11 cellular contexts compared by ENCODE assay signal in the genomic region with DNA sequence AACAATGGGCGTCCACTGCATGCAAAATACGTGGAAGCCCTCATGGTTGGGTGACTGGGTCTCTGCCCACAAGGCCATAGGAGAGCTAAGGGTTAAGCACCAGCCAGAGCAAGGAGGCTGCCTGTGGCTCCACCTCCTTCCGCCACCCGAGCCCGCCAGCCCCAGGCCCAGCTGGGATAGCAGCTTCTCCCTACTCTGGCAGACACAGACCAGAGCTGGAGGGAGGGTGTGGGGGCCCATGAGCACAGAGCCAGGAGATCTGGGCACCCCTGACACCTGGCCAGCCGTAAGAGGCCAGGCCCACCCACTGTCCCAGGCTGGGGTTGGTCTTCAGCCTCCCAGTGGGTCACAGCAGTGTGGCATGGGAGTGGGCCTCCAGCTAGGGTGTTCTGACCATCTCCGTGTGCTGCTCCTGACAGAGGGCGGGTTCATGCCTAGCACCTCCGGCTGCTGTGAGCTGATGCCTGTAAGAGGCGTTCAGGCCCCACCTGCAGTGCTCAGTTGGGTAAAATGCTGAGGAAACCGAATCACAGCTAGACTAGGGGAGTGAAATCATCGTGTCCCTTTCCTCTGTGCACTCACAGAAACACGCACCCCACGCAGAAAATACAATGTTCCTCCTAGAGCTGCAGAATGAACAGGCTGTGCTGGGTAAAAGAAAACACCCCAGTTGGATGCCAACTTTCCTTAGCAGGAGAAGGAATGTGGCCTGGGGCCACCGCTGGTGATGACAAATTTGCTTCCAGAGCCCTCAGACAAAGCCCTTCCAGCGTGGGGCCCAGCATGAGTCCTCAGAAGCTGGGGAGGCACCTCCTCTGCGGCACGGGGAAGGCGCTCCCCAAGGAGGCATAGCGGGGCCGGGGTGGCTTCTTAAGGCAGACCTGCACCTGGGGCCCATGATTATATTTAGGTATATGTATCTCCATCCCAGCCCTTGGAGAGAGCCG. TPM values are rescaled to one million over a fixed set of nuclear protein-coding genes. Genes with fewer than 3 reads are reported as not detected.
DNase-seq lines count a peak whose midpoint lies in the region; ATAC-seq, FAIRE-seq and TF ChIP-seq lines count a peak whose summit lies in the region.
"Had no signal": no experiment of that assay in that cellular context is flagged by ENCODE, and none has a peak within 500 bp of the region (broad histone marks: within the 10 kb centered on the region; RNA-seq: fewer than 3 reads in every experiment).

No MANE protein-coding gene starts in this region.

- no peaks in the 10 kb centered on the region for H3K9me3 Mint-ChIP-seq in astrocyte (ENCODE audit: unreplicated experiment)

- no peaks in the 10 kb centered on the region for H3K9me2 ChIP-seq in Loucy (replicated peaks; ENCODE audit: low read depth, low read length)

- TF ChIP-seq CTCF in Loucy (conservative IDR thresholded peaks at IDR 0.05; ENCODE audit: low read length), result no peak
- no peak for TF ChIP-seq CTCF in astrocyte (IDR thresholded peaks at IDR 0.05; ENCODE audit: insufficient read depth, low read depth, low read length)
- TF ChIP-seq CTCF in right atrium auricular region (IDR thresholded peaks at IDR 0.05), result no peak
- TF ChIP-seq CTCF in sigmoid colon (IDR thresholded peaks at IDR 0.05), result peak in 1 of 4 experiments; percentile 7
- no peak for TF ChIP-seq CTCF in D721Med (IDR thresholded peaks at IDR 0.05; ENCODE audit: insufficient read depth, missing control alignments)

- no peaks in the 10 kb centered on the region for H3K9me3 ChIP-seq in Loucy (ENCODE audit: insufficient read depth, low read depth, low read length)
- no peaks in the 10 kb centered on the region for H3K9me3 ChIP-seq in astrocyte (ENCODE audit: insufficient read depth, low read depth, low read length)
- no peaks in the 10 kb centered on the region for H3K9me3 ChIP-seq in right atrium auricular region
- no peaks in the 10 kb centered on the region for H3K9me3 ChIP-seq in sigmoid colon
- H3K9me3 ChIP-seq: pancreas had no signal

- no peak overlapping the region for H3K4me3 Mint-ChIP-seq in astrocyte (ENCODE audit: unreplicated experiment)
- H3K4me3 Mint-ChIP-seq: activated naive CD8-positive, alpha-beta T cell had no signal

- no peak for TF ChIP-seq POLR2A in sigmoid colon (IDR thresholded peaks at IDR 0.05)

- no peaks in the 10 kb centered on the region for H3K4me1 ChIP-seq in Loucy (ENCODE audit: insufficient read depth, low read length, poor library complexity, severe bottlenecking)
- H3K4me1 ChIP-seq in astrocyte (ENCODE audit: insufficient read depth, low read length), result peaks cover 20% of the 10 kb centered on the region
- H3K4me1 ChIP-seq in right atrium auricular region, result peaks cover 0 to 18% of the 10 kb centered on the region in 2 donors
- peaks cover 0 to 18% (median 16%) of the 10 kb centered on the region in 4 donors for H3K4me1 ChIP-seq in sigmoid colon
- H3K4me1 ChIP-seq: pancreas had no signal

- H3K9ac ChIP-seq in Loucy (ENCODE audit: low read depth, low read length, poor library complexity, severe bottlenecking) (no peak overlapping the region), astrocyte (ENCODE audit: low read length) (no peak overlapping the region)

- no peak for FAIRE-seq in astrocyte (lab: Jason Lieb, UNC)
- FAIRE-seq in D721Med (lab: Jason Lieb, UNC), result no peak
- FAIRE-seq: pancreas had no signal

- intact Hi-C loops in sigmoid colon (cut with DNase I), result no loop called here

- H3K36me3 ChIP-seq in Loucy (ENCODE audit: insufficient read depth, low read length), result no peaks in the 10 kb centered on the region
- H3K36me3 ChIP-seq in astrocyte (ENCODE audit: insufficient read depth, low read length), result no peaks in the 10 kb centered on the region
- H3K36me3 ChIP-seq in right atrium auricular region, result no peaks in the 10 kb centered on the region
- no peaks in the 10 kb centered on the region for H3K36me3 ChIP-seq in sigmoid colon
- H3K36me3 ChIP-seq: pancreas had no signal

- ATAC-seq in GM21717 (IDR thresholded peaks at IDR 0.05; ENCODE audit: unreplicated experiment), result no peak
- ATAC-seq: pancreas had no signal

- DNase-seq in astrocyte (ENCODE audit: low read depth) (no peak), right atrium auricular region (ENCODE audit: low spot score) (no peak), sigmoid colon (peak; percentile 75), D721Med (ENCODE audit: insufficient read length, low spot score) (no peak)
- DNase-seq in effector CD8-positive, alpha-beta T cell (lab: John Stamatoyannopoulos, UW), result no peak
- DNase-seq in activated naive CD4-positive, alpha-beta T cell treated with Interleukin-2 at 50 U/mL for 16 hours, result no peak
- DNase-seq: activated CD4-positive, CD25-positive, alpha-beta regulatory T cell had no signal

- no peaks in the 10 kb centered on the region for H3K79me2 ChIP-seq in Loucy (ENCODE audit: insufficient read depth, low read length)
- H3K79me2 ChIP-seq in astrocyte (ENCODE audit: insufficient read depth, low read length), result no peaks in the 10 kb centered on the region

- H3K27ac Mint-ChIP-seq in astrocyte (ENCODE audit: unreplicated experiment), result no peak overlapping the region
- H3K27ac Mint-ChIP-seq: activated naive CD8-positive, alpha-beta T cell had no signal

- WGBS in sigmoid colon, 2 donors, result 64 to 82% methylated on average over 22 of the region's 22 CpGs

- TF ChIP-seq EP300 in sigmoid colon (IDR thresholded peaks at IDR 0.05), result no peak

- H3K4me1 Mint-ChIP-seq in astrocyte (ENCODE audit: low read depth, unreplicated experiment), result peaks cover 13% of the 10 kb centered on the region

- peaks cover 8% of the 10 kb centered on the region for H3K27me3 Mint-ChIP-seq in astrocyte (ENCODE audit: low read depth, unreplicated experiment)
- H3K27me3 Mint-ChIP-seq: activated naive CD8-positive, alpha-beta T cell had no signal

- H3K27ac ChIP-seq in astrocyte (ENCODE audit: low read depth, low read length) (no peak overlapping the region), right atrium auricular region (peak overlapping the region; percentile 82 to 95), sigmoid colon (peak overlapping the region; percentile 56 to 87 (median 78))
- H3K27ac ChIP-seq: pancreas had no signal

- no peaks in the 10 kb centered on the region for H3K36me3 Mint-ChIP-seq in astrocyte (ENCODE audit: low read depth, unreplicated experiment)
- H3K36me3 Mint-ChIP-seq: activated naive CD8-positive, alpha-beta T cell had no signal

- H3K27me3 ChIP-seq in Loucy (ENCODE audit: insufficient read depth, low read length, poor library complexity, severe bottlenecking) (no peaks in the 10 kb centered on the region), astrocyte (ENCODE audit: insufficient read depth, low read length) (peaks cover 2% of the 10 kb centered on the region), right atrium auricular region (no peaks in the 10 kb centered on the region), sigmoid colon (peaks cover 0 to 3% (median 0%) of the 10 kb centered on the region in 3 donors)
- H3K27me3 ChIP-seq: pancreas had no signal

- H4K20me1 ChIP-seq in Loucy (ENCODE audit: insufficient read depth, low read length, poor library complexity, severe bottlenecking), result no peaks in the 10 kb centered on the region
- H4K20me1 ChIP-seq in astrocyte (ENCODE audit: insufficient read depth, low read length), result no peaks in the 10 kb centered on the region

- H3F3A ChIP-seq in Loucy (ENCODE audit: low read depth), result no peaks in the 10 kb centered on the region

- no peak overlapping the region for H3K4me2 ChIP-seq in Loucy (ENCODE audit: low read depth, low read length, poor library complexity, severe bottlenecking)
- H3K4me2 ChIP-seq in astrocyte (ENCODE audit: low read length), result peak overlapping the region; percentile 32

- H3K4me3 ChIP-seq in Loucy (ENCODE audit: low read length, poor library complexity, severe bottlenecking), result no peak overlapping the region
- H3K4me3 ChIP-seq in astrocyte (ENCODE audit: insufficient read depth, low read depth, low read length), result no peak overlapping the region
- no peak overlapping the region for H3K4me3 ChIP-seq in right atrium auricular region
- H3K4me3 ChIP-seq in sigmoid colon, result peak overlapping the region in 1 of 4 donors; percentile 19
- H3K4me3 ChIP-seq: pancreas had no signal

- peak overlapping the region; percentile 33; the same call in 1 of the 2 replicates for H2AFZ ChIP-seq in Loucy (ENCODE audit: low read length)
- H2AFZ ChIP-seq in astrocyte (ENCODE audit: low read depth, low read length), result no peak overlapping the region

RNA-seq across cellular contexts. Expression of a gene that starts 16.5 kb away (rescaled TPM):
- 3.3 and 4.8 TPM in 2 replicates for total RNA-seq in astrocyte
- 1 to 10 TPM; 3.5 to 8.1 TPM for total RNA-seq in right atrium auricular region
- total RNA-seq in sigmoid colon, result 10 to 100 TPM; 15.8 to 32.4 (median 20.6) TPM
- polyA plus RNA-seq in sigmoid colon, result 1 to 10 TPM in 2 of 3 donors, not detected in 1; 1.7 to 3.0 TPM
